ENCODE assay signal across 38 cellular contexts in genomic region chrX:150834695-150835094, GRCh38.
"Had no signal": no experiment of that assay in that cellular context is flagged by ENCODE, and none has a peak within 500 bp of the region (broad histone marks: within the 10 kb centered on the region; RNA-seq: fewer than 3 reads in every experiment).

No MANE protein-coding gene starts in this region.

- H3K27ac Mint-ChIP-seq: activated B cell treated with CpG ODN at 0.5 μM for 24 hours; activated CD8-positive, alpha-beta T cell treated with anti-CD3 and anti-CD28 coated beads for 36 hours; activated naive CD4-positive, alpha-beta T cell treated with anti-CD3 and anti-CD28 coated beads, Interleukin-2, amount 10 ng/mL, durations not matched to agents 7 days and 5 days; activated naive CD8-positive, alpha-beta T cell treated with anti-CD3 and anti-CD28 coated beads for 36 hours; activated naive CD8-positive, alpha-beta T cell treated with anti-CD3 and anti-CD28 coated beads, Interleukin-2, amount 50 U/mL, for 24 hours; activated T-cell treated with anti-CD3 and anti-CD28 coated beads, Interleukin-2, amount 50 U/mL, for 24 hours; activated T-cell treated with anti-CD3 and anti-CD28 coated beads, Interleukin-2, amount 50 U/mL, for 72 hours; brain; T-helper 17 cell; T-helper 2 cell treated with Interferon-gamma antibody and Interleukin-4, amounts not matched to agents 5 μg/mL and 100 μg/mL, for 36 hours had no signal

- H3K9me3 ChIP-seq: adrenal gland, colonic mucosa, esophagus squamous epithelium, gastroesophageal sphincter had no signal

- H3K27me3 Mint-ChIP-seq: activated B cell treated with CpG ODN at 0.5 μM for 24 hours; activated CD8-positive, alpha-beta T cell treated with anti-CD3 and anti-CD28 coated beads for 36 hours; activated naive CD4-positive, alpha-beta T cell treated with anti-CD3 and anti-CD28 coated beads, Interleukin-2, amount 10 ng/mL, durations not matched to agents 7 days and 5 days; activated naive CD8-positive, alpha-beta T cell treated with anti-CD3 and anti-CD28 coated beads for 36 hours; activated naive CD8-positive, alpha-beta T cell treated with anti-CD3 and anti-CD28 coated beads, Interleukin-2, amount 50 U/mL, for 24 hours; activated T-cell treated with anti-CD3 and anti-CD28 coated beads, Interleukin-2, amount 50 U/mL, for 24 hours; brain; T-helper 17 cell had no signal

- FAIRE-seq: endometrium, endothelial cell of umbilical vein had no signal

- H3K9me3 Mint-ChIP-seq: activated B cell treated with CpG ODN at 0.5 μM for 24 hours; activated naive CD4-positive, alpha-beta T cell treated with anti-CD3 and anti-CD28 coated beads, Interleukin-2, amount 10 ng/mL, durations not matched to agents 7 days and 5 days; T-helper 2 cell treated with Interferon-gamma antibody and Interleukin-4, amounts not matched to agents 5 μg/mL and 100 μg/mL, for 36 hours had no signal

- DNase-seq: activated B cell treated with CpG ODN at 0.5 μM for 24 hours; activated CD4-positive, alpha-beta T cell treated with anti-CD3 and anti-CD28 coated beads for 48 hours; activated CD4-positive, alpha-beta T cell treated with anti-CD3 and anti-CD28 coated beads, Interleukin-2, amount 50 U/mL, for 1 hour; activated CD4-positive, alpha-beta T cell treated with anti-CD3 and anti-CD28 coated beads, Interleukin-2, amount 50 U/mL, for 48 hours; activated CD8-positive, alpha-beta memory T cell treated with anti-CD3 and anti-CD28 coated beads for 24 hours; activated CD8-positive, alpha-beta memory T cell treated with anti-CD3 and anti-CD28 coated beads, Interleukin-2, amount 50 U/mL, for 4 hours; activated CD8-positive, alpha-beta T cell treated with anti-CD3 and anti-CD28 coated beads for 36 hours; activated gamma-delta T cell; activated naive CD4-positive, alpha-beta T cell; activated naive CD4-positive, alpha-beta T cell treated with anti-CD3 and anti-CD28 coated beads, Interleukin-2, amount 10 ng/mL, durations not matched to agents 7 days and 5 days; activated naive CD8-positive, alpha-beta T cell treated with anti-CD3 and anti-CD28 coated beads for 36 hours; activated naive CD8-positive, alpha-beta T cell treated with anti-CD3 and anti-CD28 coated beads, Interleukin-2, amount 50 U/mL, for 24 hours; activated T-cell treated with anti-CD3 and anti-CD28 coated beads for 4 hours; activated T-cell treated with anti-CD3 and anti-CD28 coated beads, Interleukin-2, amount 50 U/mL, for 24 hours; activated T-cell treated with anti-CD3 and anti-CD28 coated beads, Interleukin-2, amount 50 U/mL, for 72 hours; adrenal gland; amygdala; aorta; central memory CD4-positive, alpha-beta T cell; cerebellar nuclear complex; colonic mucosa; effector CD8-positive, alpha-beta T cell; esophagus squamous epithelium; foreskin melanocyte; head of caudate nucleus; T-helper 1 cell; T-helper 17 cell; T1000; WERI-Rb-1 had no signal

- H3K36me3 ChIP-seq: adrenal gland, breast epithelium, cardiac muscle cell, colonic mucosa, esophagus squamous epithelium, gastroesophageal sphincter, WERI-Rb-1 had no signal

- H3K4me3 Mint-ChIP-seq: activated B cell treated with CpG ODN at 0.5 μM for 24 hours; activated CD8-positive, alpha-beta T cell treated with anti-CD3 and anti-CD28 coated beads for 36 hours; activated naive CD4-positive, alpha-beta T cell treated with anti-CD3 and anti-CD28 coated beads, Interleukin-2, amount 10 ng/mL, durations not matched to agents 7 days and 5 days; activated naive CD8-positive, alpha-beta T cell treated with anti-CD3 and anti-CD28 coated beads for 36 hours; activated naive CD8-positive, alpha-beta T cell treated with anti-CD3 and anti-CD28 coated beads, Interleukin-2, amount 50 U/mL, for 24 hours; activated T-cell treated with anti-CD3 and anti-CD28 coated beads, Interleukin-2, amount 50 U/mL, for 24 hours; activated T-cell treated with anti-CD3 and anti-CD28 coated beads, Interleukin-2, amount 50 U/mL, for 72 hours; brain; T-helper 17 cell; T-helper 2 cell treated with Interferon-gamma antibody and Interleukin-4, amounts not matched to agents 5 μg/mL and 100 μg/mL, for 36 hours had no signal

- H3K27me3 ChIP-seq: adrenal gland, breast epithelium, cardiac muscle cell, colonic mucosa, esophagus squamous epithelium, gastroesophageal sphincter had no signal

- H3K4me3 ChIP-seq: adrenal gland, breast epithelium, cardiac muscle cell, colonic mucosa, esophagus squamous epithelium, gastroesophageal sphincter had no signal

- H3K4me1 Mint-ChIP-seq: activated B cell treated with CpG ODN at 0.5 μM for 24 hours had no signal

- ATAC-seq: activated CD4-positive, CD25-positive, alpha-beta regulatory T cell treated with anti-CD3 and anti-CD28 coated beads, Interleukin-2, amount 50 U/mL, for 24 hours; activated CD8-positive, alpha-beta T cell treated with anti-CD3 and anti-CD28 coated beads for 36 hours; activated naive CD8-positive, alpha-beta T cell treated with anti-CD3 and anti-CD28 coated beads, Interleukin-2, amount 50 U/mL, for 24 hours; activated T-cell treated with anti-CD3 and anti-CD28 coated beads, Interleukin-2, amount 50 U/mL, for 72 hours; gastroesophageal sphincter; T-helper 17 cell had no signal

- H3K4me1 ChIP-seq: adrenal gland, breast epithelium, colonic mucosa, esophagus squamous epithelium, gastroesophageal sphincter had no signal

- H3K27ac ChIP-seq: adrenal gland, breast epithelium, cardiac muscle cell, colonic mucosa, epithelial cell of prostate, esophagus squamous epithelium, gastroesophageal sphincter, WERI-Rb-1 had no signal
